Comparison of ENCODE assay signal across 7 cellular contexts in the genomic region with DNA sequence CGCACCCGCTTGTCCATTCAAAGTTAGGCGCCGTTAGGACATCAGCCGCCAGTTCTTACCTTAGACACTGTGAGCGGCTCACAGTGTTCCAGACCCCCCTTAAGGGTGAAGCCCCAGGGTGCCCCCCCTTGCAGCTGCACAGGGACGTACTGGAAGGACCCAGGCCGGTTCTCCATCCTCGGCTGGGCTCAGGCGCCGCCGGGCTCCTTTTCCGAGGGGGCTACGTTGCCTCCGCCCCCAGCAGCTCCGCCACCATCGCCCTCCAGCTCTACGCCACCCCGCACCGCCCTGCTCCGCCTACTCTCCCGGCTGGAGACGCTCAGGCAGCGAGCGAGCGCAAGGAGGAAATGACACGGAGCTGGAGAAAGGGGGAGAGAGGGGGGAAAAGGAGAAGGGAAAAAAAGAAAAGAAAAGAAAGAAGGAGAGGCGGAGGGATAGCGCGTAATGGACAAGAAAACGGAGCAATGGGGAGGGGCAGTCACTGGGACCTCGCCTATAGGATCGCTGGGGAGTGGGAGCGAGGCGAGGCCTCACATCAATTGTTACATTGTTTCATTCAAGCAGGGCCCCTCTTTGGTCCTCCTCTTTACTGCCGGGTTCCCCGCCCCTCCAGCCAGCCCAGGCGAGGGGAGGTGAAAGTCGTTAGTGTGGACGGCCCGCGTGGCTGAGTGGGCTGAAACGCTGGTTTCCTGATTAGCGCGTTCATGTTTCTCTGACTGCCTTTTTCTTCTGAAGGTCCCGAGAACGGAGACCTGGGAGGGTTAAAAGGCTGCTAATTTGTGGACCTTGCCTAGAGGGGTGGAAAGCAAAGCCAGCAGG. TPM values are rescaled to one million over a fixed set of nuclear protein-coding genes. Genes with fewer than 3 reads are reported as not detected.
A peak's percentile ranks its signal among the peaks of the same experiment; 100 is the strongest.
DNase-seq lines count a peak whose midpoint lies in the region; ATAC-seq and TF ChIP-seq lines count a peak whose summit lies in the region.

A gene with protein sequence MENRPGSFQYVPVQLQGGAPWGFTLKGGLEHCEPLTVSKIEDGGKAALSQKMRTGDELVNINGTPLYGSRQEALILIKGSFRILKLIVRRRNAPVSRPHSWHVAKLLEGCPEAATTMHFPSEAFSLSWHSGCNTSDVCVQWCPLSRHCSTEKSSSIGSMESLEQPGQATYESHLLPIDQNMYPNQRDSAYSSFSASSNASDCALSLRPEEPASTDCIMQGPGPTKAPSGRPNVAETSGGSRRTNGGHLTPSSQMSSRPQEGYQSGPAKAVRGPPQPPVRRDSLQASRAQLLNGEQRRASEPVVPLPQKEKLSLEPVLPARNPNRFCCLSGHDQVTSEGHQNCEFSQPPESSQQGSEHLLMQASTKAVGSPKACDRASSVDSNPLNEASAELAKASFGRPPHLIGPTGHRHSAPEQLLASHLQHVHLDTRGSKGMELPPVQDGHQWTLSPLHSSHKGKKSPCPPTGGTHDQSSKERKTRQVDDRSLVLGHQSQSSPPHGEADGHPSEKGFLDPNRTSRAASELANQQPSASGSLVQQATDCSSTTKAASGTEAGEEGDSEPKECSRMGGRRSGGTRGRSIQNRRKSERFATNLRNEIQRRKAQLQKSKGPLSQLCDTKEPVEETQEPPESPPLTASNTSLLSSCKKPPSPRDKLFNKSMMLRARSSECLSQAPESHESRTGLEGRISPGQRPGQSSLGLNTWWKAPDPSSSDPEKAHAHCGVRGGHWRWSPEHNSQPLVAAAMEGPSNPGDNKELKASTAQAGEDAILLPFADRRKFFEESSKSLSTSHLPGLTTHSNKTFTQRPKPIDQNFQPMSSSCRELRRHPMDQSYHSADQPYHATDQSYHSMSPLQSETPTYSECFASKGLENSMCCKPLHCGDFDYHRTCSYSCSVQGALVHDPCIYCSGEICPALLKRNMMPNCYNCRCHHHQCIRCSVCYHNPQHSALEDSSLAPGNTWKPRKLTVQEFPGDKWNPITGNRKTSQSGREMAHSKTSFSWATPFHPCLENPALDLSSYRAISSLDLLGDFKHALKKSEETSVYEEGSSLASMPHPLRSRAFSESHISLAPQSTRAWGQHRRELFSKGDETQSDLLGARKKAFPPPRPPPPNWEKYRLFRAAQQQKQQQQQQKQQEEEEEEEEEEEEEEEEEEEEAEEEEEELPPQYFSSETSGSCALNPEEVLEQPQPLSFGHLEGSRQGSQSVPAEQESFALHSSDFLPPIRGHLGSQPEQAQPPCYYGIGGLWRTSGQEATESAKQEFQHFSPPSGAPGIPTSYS (N-terminal part only) (minus strand): TSS at position 352 of the 819 bp plus-strand sequence. CDS start 176 bp downstream, at position 176.

- H3K27me3 Mint-ChIP-seq in dendritic cell treated with granulocyte-macrophage colony-stimulating factor and Interleukin-4, amounts not matched to agents 40 ng/mL and 50 ng/mL, for 4 days = peaks cover 23% of the 10 kb centered on the region

- H3K9me3 ChIP-seq in spleen = no peaks in the 10 kb centered on the region

- H3K9me3 Mint-ChIP-seq in dendritic cell treated with granulocyte-macrophage colony-stimulating factor and Interleukin-4, amounts not matched to agents 40 ng/mL and 50 ng/mL, for 4 days = no peaks in the 10 kb centered on the region

- no peak for TF ChIP-seq CTCF in spleen (IDR thresholded peaks at IDR 0.05 in 8 of 11, conservative IDR thresholded peaks at IDR 0.05 in 3 of 11)

- peak within 1 kb of the TSS; percentile 77 for H3K4me3 Mint-ChIP-seq in dendritic cell treated with granulocyte-macrophage colony-stimulating factor and Interleukin-4, amounts not matched to agents 40 ng/mL and 50 ng/mL, for 4 days

- intact Hi-C loops in dendritic cell treated with granulocyte-macrophage colony-stimulating factor and Interleukin-4, amounts not matched to agents 40 ng/mL and 50 ng/mL, for 4 days (cut with micrococcal nuclease) = no loop called here
- intact Hi-C loops in left colon (cut with DNase I, micrococcal nuclease) = no loop called here
- intact Hi-C loops in spleen (cut with DNase I; ENCODE audit: low total_unique reads) = no loop called here

- peaks cover 0 to 34% (median 18%) of the 10 kb centered on the region in 7 donors for H3K27me3 ChIP-seq in spleen (replicated peaks in 1 of 7)

- WGBS in spleen, 5 donors = 1 to 33% (median 1%) methylated on average over 30 to 47 of the region's 47 CpGs

- H3K27ac ChIP-seq in spleen = peak within 1 kb of the TSS in 7 of 8 donors; percentile 55 to 79 (median 64)

- no peak for TF ChIP-seq POLR2A in spleen (IDR thresholded peaks at IDR 0.05)

- ATAC-seq in left colon (peak; percentile 88), GM21576 (IDR thresholded peaks at IDR 0.05; ENCODE audit: unreplicated experiment) (no peak)

- peak; percentile 5 for DNase-seq in NCI-H1105 (lab: John Stamatoyannopoulos, UW)
- peak; percentile 42 to 47 for DNase-seq in left colon
- peak; percentile 78 for DNase-seq in spleen
- no peak for DNase-seq in NCI-H345 treated with DMSO at 0.1 percent for 48 hours (lab: John Stamatoyannopoulos, UW; ENCODE audit: unreplicated experiment)
- no peak for DNase-seq in stimulated activated CD8-positive, alpha-beta memory T cell treated with anti-CD3 and anti-CD28 coated beads, Interleukin-4, amount 100 ng/mL, for 48 hours

- peaks cover 0 to 21% (median 0%) of the 10 kb centered on the region in 6 donors for H3K4me1 ChIP-seq in spleen

- H3K4me3 ChIP-seq in spleen = peak within 1 kb of the TSS; percentile 9 to 62 (median 32)

- no peaks in the 10 kb centered on the region for H3K36me3 Mint-ChIP-seq in dendritic cell treated with granulocyte-macrophage colony-stimulating factor and Interleukin-4, amounts not matched to agents 40 ng/mL and 50 ng/mL, for 4 days (ENCODE audit: low read depth)

- H3K36me3 ChIP-seq in spleen = no peaks in the 10 kb centered on the region

- peaks cover 19% of the 10 kb centered on the region for H3K4me1 Mint-ChIP-seq in dendritic cell treated with granulocyte-macrophage colony-stimulating factor and Interleukin-4, amounts not matched to agents 40 ng/mL and 50 ng/mL, for 4 days (ENCODE audit: low read depth)

- no peak within 1 kb of the TSS for H3K27ac Mint-ChIP-seq in dendritic cell treated with granulocyte-macrophage colony-stimulating factor and Interleukin-4, amounts not matched to agents 40 ng/mL and 50 ng/mL, for 4 days

RNA-seq across cellular contexts. Expression of the gene that starts here (rescaled TPM):
- total RNA-seq in left colon = 1 to 10 TPM; 3.2 to 3.8 TPM
- total RNA-seq in spleen = 1 to 10 TPM; 1.6 to 4.4 (median 3.1) TPM
- polyA plus RNA-seq in spleen = under 1 TPM; 0.24 to 0.45 (median 0.26) TPM

Comparison
In these comparisons a context has a peak if more than half of its experiments do, and no peak if none do; other contexts are left out.
1. DNase-seq: peak in NCI-H1105 (single experiment), left colon (2 of 2) and spleen (single experiment); none in NCI-H345 treated with DMSO at 0.1 percent for 48 hours (single experiment) and stimulated activated CD8-positive, alpha-beta memory T cell treated with anti-CD3 and anti-CD28 coated beads, Interleukin-4, amount 100 ng/mL, for 48 hours (single experiment).